20 cellular contexts compared by ENCODE assay signal in genomic region chr7:69843653-69844052, GRCh38.
DNase-seq lines count a peak whose midpoint lies in the region; ATAC-seq, FAIRE-seq and TF ChIP-seq lines count a peak whose summit lies in the region.
"Had no signal": no experiment of that assay in that cellular context is flagged by ENCODE, and none has a peak within 500 bp of the region (broad histone marks: within the 10 kb centered on the region; RNA-seq: fewer than 3 reads in every experiment).

No MANE protein-coding gene starts in this region.

- POLR2A ChIA-PET in K562 (lab: Yijun Ruan, JAX), result no interaction called here

- no peak overlapping the region for H3K4me3 ChIP-seq in K562
- H3K4me3 ChIP-seq in mesendoderm (ENCODE audit: low read length), result no peak overlapping the region
- H3K4me3 ChIP-seq: body of pancreas, dorsolateral prefrontal cortex, spleen, thyroid gland had no signal

- no peaks in the 10 kb centered on the region for H3K27me3 ChIP-seq in K562 (ENCODE audit: control insufficient read depth in 2 of 2, insufficient read depth in 2 of 2, low read length in 2 of 2)
- no peaks in the 10 kb centered on the region for H3K27me3 ChIP-seq in mesendoderm (ENCODE audit: insufficient read depth, low read length, poor library complexity)
- H3K27me3 ChIP-seq: body of pancreas, dorsolateral prefrontal cortex, spleen, thyroid gland had no signal

- no peak for FAIRE-seq in K562 (lab: Jason Lieb, UNC)

- no peak overlapping the region for H3K27ac ChIP-seq in K562 (ENCODE audit: extremely low read depth, low read depth, low read length)
- no peak overlapping the region for H3K27ac ChIP-seq in mesendoderm (ENCODE audit: low read depth, low read length)
- H3K27ac ChIP-seq: body of pancreas, C4-2B, dorsolateral prefrontal cortex, thyroid gland had no signal

- no peak overlapping the region for H3K23ac ChIP-seq in mesendoderm (ENCODE audit: low read length)

- peak; percentile 48 for ATAC-seq in GM18868 (IDR thresholded peaks at IDR 0.05; ENCODE audit: unreplicated experiment)
- peak; percentile 73 for ATAC-seq in GM21528 (IDR thresholded peaks at IDR 0.05; ENCODE audit: low FRiP score, unreplicated experiment)
- ATAC-seq in HG03060 (IDR thresholded peaks at IDR 0.05; ENCODE audit: low read depth, unreplicated experiment), result peak; percentile 46
- no peak for ATAC-seq in K562
- ATAC-seq: body of pancreas, PC-3 had no signal

- no peak overlapping the region for H2AK5ac ChIP-seq in mesendoderm (ENCODE audit: low read length)

- no peaks in the 10 kb centered on the region for H4K20me1 ChIP-seq in K562 (replicated peaks; ENCODE audit: control insufficient read depth, insufficient read depth, low read length)

- in situ Hi-C loops in K562 (cut with MboI), result no loop called here

- CTCF ChIA-PET in K562 (lab: Yijun Ruan, JAX; ENCODE audit: low intra/inter-chr PET ratio), result no interaction called here

- TF ChIP-seq EP300 in K562 (IDR thresholded peaks at IDR 0.05; ENCODE audit: low read length), result no peak

- H2BK5ac ChIP-seq in mesendoderm (ENCODE audit: low read length), result no peak overlapping the region

- H3K4me2 ChIP-seq in K562 (ENCODE audit: insufficient read depth, low read length) (no peak overlapping the region), mesendoderm (ENCODE audit: low read length) (no peak overlapping the region)

- no peak overlapping the region for H3K56ac ChIP-seq in mesendoderm (ENCODE audit: low read length)

- intact Hi-C loops in K562 (cut with micrococcal nuclease), result no loop called here

- H3K18ac ChIP-seq in mesendoderm (ENCODE audit: low read length), result no peak overlapping the region

- no peak for TF ChIP-seq POLR2A in K562 (conservative IDR thresholded peaks at IDR 0.05)
- TF ChIP-seq POLR2A in erythroblast (IDR thresholded peaks at IDR 0.05; ENCODE audit: low read length), result no peak

- H4K5ac ChIP-seq in mesendoderm (ENCODE audit: low read length), result no peak overlapping the region

- 0% methylated on average over 2 of the region's 2 CpGs for WGBS in K562 (ENCODE audit: insufficient coverage, low coverage, missing lambda C conversion rate)
- no CpG with 5 or more reads among the region's 2 CpGs for WGBS in mesendoderm (ENCODE audit: extremely low coverage, insufficient coverage, low lambda C conversion rate)

- H2BK15ac ChIP-seq in mesendoderm (replicated peaks; ENCODE audit: low read depth), result no peak overlapping the region

- no peaks in the 10 kb centered on the region for H3K9me3 ChIP-seq in K562 (replicated peaks; ENCODE audit: control insufficient read depth, insufficient read depth, low read depth, low read length)
- H3K9me3 ChIP-seq: body of pancreas, spleen, thyroid gland had no signal

- H3K79me2 ChIP-seq in K562 (ENCODE audit: control insufficient read depth, insufficient read depth, low read length), result no peaks in the 10 kb centered on the region
- H3K79me2 ChIP-seq in mesendoderm (ENCODE audit: control insufficient read depth, insufficient read depth, low read length), result no peaks in the 10 kb centered on the region

- H3K4me1 ChIP-seq in K562 (replicated peaks in 1 of 2; ENCODE audit: control insufficient read depth in 2 of 2, insufficient read depth in 2 of 2, low read length in 2 of 2) (no peaks in the 10 kb centered on the region), mesendoderm (ENCODE audit: control insufficient read depth, low read depth, low read length) (peaks cover 10% of the 10 kb centered on the region)
- H3K4me1 ChIP-seq: body of pancreas, thyroid gland had no signal

- H3K9ac ChIP-seq in K562 (ENCODE audit: insufficient read depth in 1 of 2, low read depth in 2 of 2, low read length in 2 of 2), result no peak overlapping the region
- no peak overlapping the region for H3K9ac ChIP-seq in mesendoderm (ENCODE audit: low read length)

- no peak for DNase-seq in K562 (ENCODE audit: extremely low read depth in 1 of 4, low spot score in 3 of 4)
- DNase-seq in AML-193 (lab: John Stamatoyannopoulos, UW), result no peak
- DNase-seq in erythroblast (lab: John Stamatoyannopoulos, UW), result no peak
- no peak for DNase-seq in mesendoderm
- no peak for DNase-seq in NCI-H146 (lab: John Stamatoyannopoulos, UW)
- DNase-seq: activated CD4-positive, alpha-beta T cell treated with anti-CD3 and anti-CD28 coated beads, Interleukin-2, amount 50 U/mL, for 48 hours; activated gamma-delta T cell; body of pancreas; dorsolateral prefrontal cortex; EL; mammary epithelial cell; NCI-H1092; nucleus accumbens; PC-3; spleen; thyroid gland had no signal

- H3K79me1 ChIP-seq in mesendoderm (ENCODE audit: low read length), result peaks cover 2% of the 10 kb centered on the region

- no peak for TF ChIP-seq RAD21 in K562 (CRISPR knock-in tag; conservative IDR thresholded peaks at IDR 0.05 in 1 of 2, IDR thresholded peaks at IDR 0.05 in 1 of 2)

- no peak overlapping the region for H2AFZ ChIP-seq in K562 (ENCODE audit: low read depth, low read length)

- H2BK120ac ChIP-seq in mesendoderm (ENCODE audit: low read depth, low read length), result no peak overlapping the region

- no TSS peak for BruUV-seq in K562 (replicated peaks; lab: Mats Ljungman, UMichigan)

- no peak overlapping the region for H3K4ac ChIP-seq in mesendoderm (ENCODE audit: low read depth, low read length)

- no peak overlapping the region for H4K8ac ChIP-seq in mesendoderm (ENCODE audit: low read depth, low read length)

- H3K9me1 ChIP-seq in K562 (ENCODE audit: control insufficient read depth, insufficient read depth, low read length), result no peaks in the 10 kb centered on the region

- H3K36me3 ChIP-seq in K562 (ENCODE audit: control insufficient read depth, insufficient read depth, low read length) (no peaks in the 10 kb centered on the region), mesendoderm (ENCODE audit: control insufficient read depth, insufficient read depth, low read length) (no peaks in the 10 kb centered on the region)
- H3K36me3 ChIP-seq: spleen, thyroid gland had no signal

- no peak for TF ChIP-seq CTCF in K562 (IDR thresholded peaks at IDR 0.05 in 2 of 3, conservative IDR thresholded peaks at IDR 0.05 in 1 of 3; ENCODE audit: insufficient read depth in 2 of 3, low read depth in 1 of 3, low read length in 3 of 3)

TF ChIP-seq in K562, 482 proteins besides CTCF, POLR2A, EP300 and RAD21:
- TF ChIP-seq ZNF253 (CRISPR knock-in tag; conservative IDR thresholded peaks at IDR 0.05) (no peak), RBM25 (IDR thresholded peaks at IDR 0.05; ENCODE audit: low read depth, low read length, severe bottlenecking) (peak; percentile 55), MIER1 (IDR thresholded peaks at IDR 0.05; ENCODE audit: low read depth) (no peak), HINFP (tag; conservative IDR thresholded peaks at IDR 0.05; ENCODE audit: low read depth) (no peak)
